In the genomic region with DNA sequence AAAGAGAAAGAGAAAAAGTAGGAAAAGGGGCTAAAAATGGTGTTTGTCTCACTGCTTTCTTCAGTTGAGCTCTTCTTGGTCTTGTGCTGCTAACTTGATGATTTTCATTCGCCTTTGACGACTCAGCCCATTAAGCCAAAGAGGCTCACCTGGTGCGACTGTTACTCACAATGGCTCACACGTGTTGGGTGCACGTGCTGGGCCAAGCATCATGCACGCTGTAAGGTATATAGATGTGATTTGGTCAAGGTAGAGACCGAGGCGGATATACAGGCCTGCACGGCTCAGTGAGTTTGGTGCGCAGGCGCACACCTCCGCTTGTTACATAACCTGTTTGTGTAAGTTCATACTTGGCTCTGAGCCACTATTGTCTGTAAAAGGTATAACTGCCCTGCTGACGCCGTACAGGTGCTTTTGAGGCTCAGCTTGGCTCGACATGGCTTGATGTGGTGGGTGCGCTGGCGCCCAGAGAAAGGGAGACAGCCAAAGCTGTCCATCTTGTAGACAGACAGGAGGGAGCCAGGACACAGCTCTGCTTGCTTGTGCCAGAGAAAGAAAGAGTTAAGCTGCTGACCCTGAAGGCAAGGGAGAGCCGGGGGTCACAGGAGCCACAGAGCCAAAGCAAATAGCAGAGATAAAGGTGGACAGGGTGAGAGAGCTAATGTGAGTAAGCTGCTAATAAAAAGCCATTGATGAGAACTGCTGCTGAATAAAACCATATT, we compare ENCODE assay signal across 2 cellular contexts.
TF ChIP-seq lines count a peak whose summit lies in the region.

No MANE protein-coding gene starts in this region.

TF ChIP-seq in Ishikawa, 13 proteins besides CTCF, POLR2A, EP300 and RAD21:
- 0 out of 2 replicates have a peak, but pooled peaks have one; percentile 20 for TF ChIP-seq NFIC (IDR thresholded peaks at IDR 0.05)
- TF ChIP-seq YY1 (IDR thresholded peaks at IDR 0.05; ENCODE audit: low read depth): no peak
- no peak for TF ChIP-seq CEBPB (IDR thresholded peaks at IDR 0.05)
- no peak for TF ChIP-seq ZBTB7A (IDR thresholded peaks at IDR 0.05; ENCODE audit: low read depth)
- TF ChIP-seq, protein P1, sequence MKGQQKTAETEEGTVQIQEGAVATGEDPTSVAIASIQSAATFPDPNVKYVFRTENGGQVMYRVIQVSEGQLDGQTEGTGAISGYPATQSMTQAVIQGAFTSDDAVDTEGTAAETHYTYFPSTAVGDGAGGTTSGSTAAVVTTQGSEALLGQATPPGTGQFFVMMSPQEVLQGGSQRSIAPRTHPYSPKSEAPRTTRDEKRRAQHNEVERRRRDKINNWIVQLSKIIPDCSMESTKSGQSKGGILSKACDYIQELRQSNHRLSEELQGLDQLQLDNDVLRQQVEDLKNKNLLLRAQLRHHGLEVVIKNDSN (IDR thresholded peaks at IDR 0.05): no peak
- TF ChIP-seq FOXM1 (IDR thresholded peaks at IDR 0.05; ENCODE audit: borderline replicate concordance, low read depth): no peak
- TF ChIP-seq, protein P2, sequence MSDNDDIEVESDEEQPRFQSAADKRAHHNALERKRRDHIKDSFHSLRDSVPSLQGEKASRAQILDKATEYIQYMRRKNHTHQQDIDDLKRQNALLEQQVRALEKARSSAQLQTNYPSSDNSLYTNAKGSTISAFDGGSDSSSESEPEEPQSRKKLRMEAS (IDR thresholded peaks at IDR 0.05): no peak

TF ChIP-seq in GM12878, 131 proteins besides CTCF, POLR2A, EP300 and RAD21:
- no peak for TF ChIP-seq SMC3 (IDR thresholded peaks at IDR 0.05; ENCODE audit: borderline replicate concordance, low read length)
- TF ChIP-seq, protein P3, sequence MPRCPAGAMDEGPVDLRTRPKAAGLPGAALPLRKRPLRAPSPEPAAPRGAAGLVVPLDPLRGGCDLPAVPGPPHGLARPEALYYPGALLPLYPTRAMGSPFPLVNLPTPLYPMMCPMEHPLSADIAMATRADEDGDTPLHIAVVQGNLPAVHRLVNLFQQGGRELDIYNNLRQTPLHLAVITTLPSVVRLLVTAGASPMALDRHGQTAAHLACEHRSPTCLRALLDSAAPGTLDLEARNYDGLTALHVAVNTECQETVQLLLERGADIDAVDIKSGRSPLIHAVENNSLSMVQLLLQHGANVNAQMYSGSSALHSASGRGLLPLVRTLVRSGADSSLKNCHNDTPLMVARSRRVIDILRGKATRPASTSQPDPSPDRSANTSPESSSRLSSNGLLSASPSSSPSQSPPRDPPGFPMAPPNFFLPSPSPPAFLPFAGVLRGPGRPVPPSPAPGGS (IDR thresholded peaks at IDR 0.05; ENCODE audit: borderline replicate concordance, insufficient read depth, low read depth, low read length, poor library complexity, severe bottlenecking): peak; percentile 63
